ENCODE assay signal across 9 cellular contexts in the genomic region with DNA sequence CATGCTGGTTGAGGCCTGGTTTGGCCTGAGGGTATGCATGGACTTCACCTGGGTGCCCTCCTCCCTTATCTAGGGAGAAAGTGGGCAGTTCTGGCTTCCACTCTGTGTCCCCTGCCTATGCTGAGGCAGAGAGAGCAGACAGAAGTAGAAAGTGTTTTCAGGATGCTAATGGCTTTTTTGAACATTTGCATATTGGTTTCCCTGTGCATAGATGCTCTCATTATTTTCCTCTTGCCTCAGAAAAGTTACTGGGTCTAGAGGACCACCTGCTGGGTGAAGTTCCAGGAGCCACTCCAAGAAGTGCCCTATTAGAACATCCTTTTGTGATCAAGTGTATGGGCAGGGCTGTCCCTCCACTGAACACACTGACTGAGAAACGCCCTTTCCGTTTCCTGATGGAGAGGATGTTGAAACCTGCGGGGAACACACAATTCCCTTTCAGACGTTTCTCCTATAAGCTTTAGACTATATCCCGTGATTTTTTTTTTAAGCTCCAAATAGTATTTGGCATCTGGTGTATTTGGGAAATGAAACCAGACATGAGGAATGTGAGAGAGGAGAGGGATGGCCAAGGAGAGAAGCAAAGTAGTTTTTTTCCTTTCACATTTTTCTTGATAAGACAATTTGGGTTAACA.
DNase-seq lines count a peak whose midpoint lies in the region; ATAC-seq and TF ChIP-seq lines count a peak whose summit lies in the region.
"Had no signal": no experiment of that assay in that cellular context is flagged by ENCODE, and none has a peak within 500 bp of the region (broad histone marks: within the 10 kb centered on the region; RNA-seq: fewer than 3 reads in every experiment).

No MANE protein-coding gene starts in this region.

- H3K4me1 Mint-ChIP-seq in CD14-positive monocyte (peaks cover 39% of the 10 kb centered on the region), brain (peaks cover 63% of the 10 kb centered on the region)

- H3K36me3 ChIP-seq in muscle layer of duodenum (ENCODE audit: control insufficient read depth in 1 of 2, insufficient read depth in 2 of 2, low read length in 2 of 2) = no peaks in the 10 kb centered on the region

- no peaks in the 10 kb centered on the region for H3K27me3 ChIP-seq in muscle layer of duodenum (ENCODE audit: low read depth, low read length)

- peak overlapping the region; percentile 68 for H3K27ac ChIP-seq in muscle layer of duodenum (ENCODE audit: low read length)

- H3K4me3 Mint-ChIP-seq in CD14-positive monocyte (peak overlapping the region; percentile 4 to 67), brain (peak overlapping the region in 1 of 5 experiments; percentile 47)

- no peak for DNase-seq in CD14-positive monocyte (ENCODE audit: low spot score)
- no peak for DNase-seq in cerebellar cortex (ENCODE audit: low spot score)
- no peak for DNase-seq in activated naive CD4-positive, alpha-beta T cell treated with anti-CD3 and anti-CD28 coated beads, Interleukin-2, amount 50 U/mL, for 72 hours (ENCODE audit: low spot score in 2 of 2)
- DNase-seq: DND-41 had no signal

- H3K4me1 ChIP-seq in muscle layer of duodenum (ENCODE audit: control insufficient read depth in 1 of 2, insufficient read depth in 2 of 2, low read length in 2 of 2) = peaks cover 14 to 46% of the 10 kb centered on the region in 2 donors

- no peak overlapping the region for H3K4me3 ChIP-seq in muscle layer of duodenum (ENCODE audit: low read depth in 1 of 2, low read length in 2 of 2)

- H3K36me3 Mint-ChIP-seq in CD14-positive monocyte (peaks cover 0 to 4% of the 10 kb centered on the region in 2 donors), brain (peaks cover 30% of the 10 kb centered on the region)
- no peaks in the 10 kb centered on the region for H3K36me3 Mint-ChIP-seq in activated naive CD4-positive, alpha-beta T cell treated with anti-CD3 and anti-CD28 coated beads, Interleukin-2, amount 50 U/mL, for 72 hours

- H3K9me3 ChIP-seq in muscle layer of duodenum (ENCODE audit: control insufficient read depth in 1 of 2, low read length in 2 of 2) = no peaks in the 10 kb centered on the region

- H3K9me3 Mint-ChIP-seq in CD14-positive monocyte = peaks cover 0 to 3% (median 0%) of the 10 kb centered on the region in 7 donors
- H3K9me3 Mint-ChIP-seq in brain = no peaks in the 10 kb centered on the region
- H3K9me3 Mint-ChIP-seq in activated naive CD4-positive, alpha-beta T cell treated with anti-CD3 and anti-CD28 coated beads, Interleukin-2, amount 50 U/mL, for 72 hours = peaks cover 0 to 3% of the 10 kb centered on the region in 2 donors

- H3K27ac Mint-ChIP-seq in CD14-positive monocyte (peak overlapping the region in 1 of 7 donors; percentile 27), brain (peak overlapping the region in 3 of 5 experiments; percentile 14 to 81 (median 78))
- H3K27ac Mint-ChIP-seq in activated naive CD4-positive, alpha-beta T cell treated with anti-CD3 and anti-CD28 coated beads, Interleukin-2, amount 50 U/mL, for 72 hours = no peak overlapping the region

- H3K27me3 Mint-ChIP-seq in CD14-positive monocyte (ENCODE audit: low read depth in 3 of 3) (no peaks in the 10 kb centered on the region), brain (no peaks in the 10 kb centered on the region)

- no peak for TF ChIP-seq CTCF in CD14-positive monocyte (IDR thresholded peaks at IDR 0.05)
- TF ChIP-seq CTCF in brain (conservative IDR thresholded peaks at IDR 0.05) = no peak

- intact Hi-C loops in CD14-positive monocyte (cut with micrococcal nuclease) = no loop called here

- ATAC-seq in HG02973 (IDR thresholded peaks at IDR 0.05; ENCODE audit: unreplicated experiment) (peak; percentile 66), GM21360 (IDR thresholded peaks at IDR 0.05; ENCODE audit: unreplicated experiment) (no peak), HG02852 (IDR thresholded peaks at IDR 0.05; ENCODE audit: unreplicated experiment) (no peak)
- no peak for ATAC-seq in activated naive CD4-positive, alpha-beta T cell treated with anti-CD3 and anti-CD28 coated beads, Interleukin-2, amount 50 U/mL, for 72 hours

Comparison
In these comparisons a context has a peak if more than half of its experiments do, and no peak if none do; other contexts are left out.
1. H3K27ac Mint-ChIP-seq: peak in brain (3 of 5); none in activated naive CD4-positive, alpha-beta T cell treated with anti-CD3 and anti-CD28 coated beads, Interleukin-2, amount 50 U/mL, for 72 hours (0 of 2).